ENCODE assay signal across 1 cellular context in genomic region chr1:209813902-209814301, GRCh38.
TF ChIP-seq lines count a peak whose summit lies in the region.

No MANE protein-coding gene starts in this region.

TF ChIP-seq in HepG2, 621 proteins besides CTCF, POLR2A, EP300 and RAD21 (continues in another document):
- TF ChIP-seq GABPA (IDR thresholded peaks at IDR 0.05; ENCODE audit: low read depth, low read length) = no peak
- TF ChIP-seq GABPA (CRISPR knock-in tag; IDR thresholded peaks at IDR 0.05; ENCODE audit: low read depth) = peak; percentile 30
- no peak for TF ChIP-seq LCORL (IDR thresholded peaks at IDR 0.05)
- TF ChIP-seq LCORL (CRISPR knock-in tag; IDR thresholded peaks at IDR 0.05) = peak; percentile 90
- TF ChIP-seq ADNP (CRISPR knock-in tag; IDR thresholded peaks at IDR 0.05) = no peak
- TF ChIP-seq U2AF1 (optimal IDR thresholded peaks at IDR 0.05; ENCODE audit: low read depth, low read length) = no peak
- no peak for TF ChIP-seq PHF8 (CRISPR knock-in tag; IDR thresholded peaks at IDR 0.05)
- peak; percentile 44; the same call in 1 of the 2 replicates for TF ChIP-seq SOX5 (CRISPR knock-in tag; IDR thresholded peaks at IDR 0.05; ENCODE audit: borderline replicate concordance)
- TF ChIP-seq PAXIP1 (CRISPR knock-in tag; conservative IDR thresholded peaks at IDR 0.05) = peak; percentile 88
- TF ChIP-seq RBM39 (IDR thresholded peaks at IDR 0.05; ENCODE audit: low read depth, low read length, poor library complexity, severe bottlenecking) = no peak
- TF ChIP-seq NR3C1 (CRISPR knock-in tag; IDR thresholded peaks at IDR 0.05) = no peak
- TF ChIP-seq TRIM22 (IDR thresholded peaks at IDR 0.05) = no peak
- TF ChIP-seq FOXP4 (CRISPR knock-in tag; IDR thresholded peaks at IDR 0.05) = peak; percentile 43
- TF ChIP-seq ETV5 (CRISPR knock-in tag; IDR thresholded peaks at IDR 0.05; ENCODE audit: borderline replicate concordance) = peak; percentile 67; the same call in 1 of the 2 replicates
- no peak for TF ChIP-seq GPBP1L1 (CRISPR knock-in tag; IDR thresholded peaks at IDR 0.05)
- peak; percentile 59 for TF ChIP-seq ARID5B (CRISPR knock-in tag; IDR thresholded peaks at IDR 0.05)
- TF ChIP-seq REPIN1 (CRISPR knock-in tag; IDR thresholded peaks at IDR 0.05; ENCODE audit: borderline replicate concordance, low read depth) = no peak
- no peak for TF ChIP-seq KIAA2018 (CRISPR knock-in tag; IDR thresholded peaks at IDR 0.05; ENCODE audit: borderline replicate concordance)
- TF ChIP-seq IKZF1 (IDR thresholded peaks at IDR 0.05) = no peak
- no peak for TF ChIP-seq CREB1 (IDR thresholded peaks at IDR 0.05)
- no peak for TF ChIP-seq CREB1 (CRISPR knock-in tag; IDR thresholded peaks at IDR 0.05)
- TF ChIP-seq PLRG1 (conservative IDR thresholded peaks at IDR 0.05) = no peak
- TF ChIP-seq AHDC1 (CRISPR knock-in tag; IDR thresholded peaks at IDR 0.05; ENCODE audit: borderline replicate concordance) = peak; percentile 88; the same call in 1 of the 2 replicates
- peak; percentile 63 for TF ChIP-seq TCF7 (IDR thresholded peaks at IDR 0.05; ENCODE audit: low read depth)
- no peak for TF ChIP-seq GFI1 (CRISPR knock-in tag; IDR thresholded peaks at IDR 0.05; ENCODE audit: borderline replicate concordance)
- no peak for TF ChIP-seq SOX6 (IDR thresholded peaks at IDR 0.05)
- peak; percentile 52 for TF ChIP-seq SOX6 (CRISPR knock-in tag; IDR thresholded peaks at IDR 0.05)
- TF ChIP-seq KDM3A (CRISPR knock-in tag; IDR thresholded peaks at IDR 0.05; ENCODE audit: low read depth) = no peak
- no peak for TF ChIP-seq KLF13 (CRISPR knock-in tag; IDR thresholded peaks at IDR 0.05)
